In genomic region chr14:69441948-69442347, GRCh38 we compare ENCODE assay signal across 13 cellular contexts. TPM values are rescaled to one million over a fixed set of nuclear protein-coding genes. Genes with fewer than 3 reads are reported as not detected.
A peak's percentile ranks its signal among the peaks of the same experiment; 100 is the strongest.
DNase-seq lines count a peak whose midpoint lies in the region; ATAC-seq and TF ChIP-seq lines count a peak whose summit lies in the region.
"Had no signal": no experiment of that assay in that cellular context is flagged by ENCODE, and none has a peak within 500 bp of the region (broad histone marks: within the 10 kb centered on the region; RNA-seq: fewer than 3 reads in every experiment).

No MANE protein-coding gene starts in this region.

- TF ChIP-seq CTCF in A673 (conservative IDR thresholded peaks at IDR 0.05; ENCODE audit: low read depth, low read length): no peak

- no TSS peak for BruUV-seq in A673 (replicated peaks; lab: Mats Ljungman, UMichigan)

- H3K9me3 ChIP-seq in A673 (ENCODE audit: low read depth, low read length, poor library complexity, severe bottlenecking) (no peaks in the 10 kb centered on the region), SK-N-MC (ENCODE audit: low read depth, low read length) (no peaks in the 10 kb centered on the region)
- H3K9me3 ChIP-seq: prostate gland had no signal

- intact Hi-C loops in A673 (cut with micrococcal nuclease; ENCODE audit: unreplicated experiment): no loop called here

- ATAC-seq in GM18907 (IDR thresholded peaks at IDR 0.05; ENCODE audit: unreplicated experiment) (peak; percentile 84), HG02870 (IDR thresholded peaks at IDR 0.05; ENCODE audit: unreplicated experiment) (peak; percentile 59), HG03520 (IDR thresholded peaks at IDR 0.05; ENCODE audit: unreplicated experiment) (no peak)
- ATAC-seq: esophagus mucosa, left colon had no signal

- H3K9ac ChIP-seq in SK-N-MC (ENCODE audit: insufficient read length): peak overlapping the region; percentile 7

- no peaks in the 10 kb centered on the region for H3K36me3 ChIP-seq in A673 (ENCODE audit: insufficient read depth, low read length, poor library complexity, severe bottlenecking)
- H3K36me3 ChIP-seq in SK-N-MC (ENCODE audit: insufficient read depth, low read length): peaks cover 32% of the 10 kb centered on the region
- H3K36me3 ChIP-seq: prostate gland had no signal

- H3K27me3 ChIP-seq in A673 (replicated peaks; ENCODE audit: insufficient read depth, low read depth, low read length, poor library complexity): no peaks in the 10 kb centered on the region

- H3K4me3 ChIP-seq in A673 (ENCODE audit: low read depth, low read length, poor library complexity, severe bottlenecking) (no peak overlapping the region), SK-N-MC (peak overlapping the region; percentile 14; the same call in 1 of the 2 replicates)
- H3K4me3 ChIP-seq: prostate gland had no signal

- POLR2A ChIA-PET in A673 (lab: Charles Lee; ENCODE audit: low non-redundant PET): no interaction called here

- H3K27ac ChIP-seq in A673 (ENCODE audit: low read depth, low read length, poor library complexity, severe bottlenecking) (peak overlapping the region; percentile 17), SK-N-MC (peak overlapping the region; percentile 79)
- H3K27ac ChIP-seq: prostate gland had no signal

- CTCF ChIA-PET in A673 (lab: Charles Lee): no interaction called here

- peaks cover 10% of the 10 kb centered on the region for H3K4me1 ChIP-seq in A673 (ENCODE audit: insufficient read depth, low read length, poor library complexity, severe bottlenecking)
- H3K4me1 ChIP-seq: prostate gland had no signal

- DNase-seq in A673 (ENCODE audit: low spot score) (no peak), SK-N-MC (ENCODE audit: low read depth, low spot score) (no peak), NCI-H1092 treated with DMSO at 0.1 percent for 48 hours (lab: John Stamatoyannopoulos, UW) (no peak), AG20443 (ENCODE audit: low spot score) (no peak)
- DNase-seq in activated CD8-positive, alpha-beta memory T cell treated with anti-CD3 and anti-CD28 coated beads for 24 hours: no peak
- DNase-seq: activated CD4-positive, CD25-positive, alpha-beta regulatory T cell; left colon; NCI-H1436 treated with DMSO at 0.1 percent for 48 hours had no signal

RNA-seq across cellular contexts. Expression of gene PLEKHD1, which starts 42.6 kb away (rescaled TPM):
- 0.37 and 0.87 TPM in 2 replicates for total RNA-seq in A673 (2021)
- total RNA-seq: esophagus mucosa had no signal

RNA-seq across cellular contexts. Expression of gene SLC39A9, which starts 43.5 kb away (rescaled TPM):
- total RNA-seq in A673 (2021): 59.2 and 60.8 TPM in 2 replicates

RNA-seq across cellular contexts. Expression of gene ERH, which starts 43.8 kb away (rescaled TPM):
- total RNA-seq in A673 (2021): 452 and 472 TPM in 2 replicates
